27 cellular contexts compared by ENCODE assay signal in genomic region chr20:57513199-57513598, GRCh38. TPM values are rescaled to one million over a fixed set of nuclear protein-coding genes. Genes with fewer than 3 reads are reported as not detected.
A peak's percentile ranks its signal among the peaks of the same experiment; 100 is the strongest.
DNase-seq lines count a peak whose midpoint lies in the region; ATAC-seq and TF ChIP-seq lines count a peak whose summit lies in the region.
"Had no signal": no experiment of that assay in that cellular context is flagged by ENCODE, and none has a peak within 500 bp of the region (broad histone marks: within the 10 kb centered on the region; RNA-seq: fewer than 3 reads in every experiment).

No MANE protein-coding gene starts in this region.

- H3K4me3 Mint-ChIP-seq in natural killer cell: no peak overlapping the region
- H3K4me3 Mint-ChIP-seq: activated naive CD8-positive, alpha-beta T cell treated with anti-CD3 and anti-CD28 coated beads for 36 hours; CD4-positive, CD25-positive, alpha-beta regulatory T cell; HFFc6 had no signal

- no peaks in the 10 kb centered on the region for H3K36me3 ChIP-seq in left lung
- H3K36me3 ChIP-seq: lower lobe of right lung had no signal

- H3K27ac Mint-ChIP-seq in natural killer cell: no peak overlapping the region
- H3K27ac Mint-ChIP-seq: activated naive CD8-positive, alpha-beta T cell treated with anti-CD3 and anti-CD28 coated beads for 36 hours; CD4-positive, CD25-positive, alpha-beta regulatory T cell; HFFc6 had no signal

- TF ChIP-seq CTCF in epithelial cell of esophagus (IDR thresholded peaks at IDR 0.05; ENCODE audit: insufficient read depth, low read depth, low read length, missing control alignments): no peak
- TF ChIP-seq CTCF in left lung (IDR thresholded peaks at IDR 0.05): no peak
- TF ChIP-seq CTCF in natural killer cell (IDR thresholded peaks at IDR 0.05): no peak

- intact Hi-C loops in left lung (cut with DNase I): loop anchor here in 1 of 2 donors (10.0 kb wide), 1 partner anchor 702 kb away; no protein-coding TSS in a partner anchor
- intact Hi-C loops in natural killer cell (cut with micrococcal nuclease): loop anchor here (5.0 kb wide), 1 partner anchor 694 kb away; no protein-coding TSS in a partner anchor

- H3K27me3 ChIP-seq in left lung: peaks cover 0 to 23% of the 10 kb centered on the region in 2 donors

- DNase-seq in Caki2 (ENCODE audit: low read depth) (peak; percentile 41), M059J (ENCODE audit: low read depth) (peak; percentile 39), epithelial cell of esophagus (ENCODE audit: low read depth) (peak; percentile 17), left lung (no peak), natural killer cell (no peak), NCI-H1092 (lab: John Stamatoyannopoulos, UW) (no peak), HK-2 (ENCODE audit: unreplicated experiment) (no peak)
- no peak for DNase-seq in activated T-cell treated with anti-CD3 and anti-CD28 coated beads, Interleukin-2, amount 50 U/mL, for 48 hours
- DNase-seq: activated CD8-positive, alpha-beta memory T cell treated with anti-CD3 and anti-CD28 coated beads, Interleukin-2, amount 50 U/mL, for 4 hours; activated naive CD8-positive, alpha-beta T cell treated with anti-CD3 and anti-CD28 coated beads for 36 hours; CD4-positive, CD25-positive, alpha-beta regulatory T cell; erythroblast; HFFc6; lower lobe of right lung; NCI-H1092 treated with DMSO at 0.1 percent for 48 hours; NCI-H187 treated with DMSO at 0.1 percent for 48 hours; NCI-H345; NCI-H774; stimulated activated CD4-positive, alpha-beta T cell treated with anti-CD3 and anti-CD28 coated beads, Interleukin-15, amount 100 ng/mL, for 24 hours; stimulated activated naive CD8-positive, alpha-beta T cell treated with anti-CD3 and anti-CD28 coated beads, Interleukin-15, Interleukin-2, amounts not matched to agents 100 U/mL and 50 U/mL, for 24 hours; T-helper 9 cell had no signal

- no peaks in the 10 kb centered on the region for H3K9me3 Mint-ChIP-seq in natural killer cell
- H3K9me3 Mint-ChIP-seq: activated naive CD8-positive, alpha-beta T cell treated with anti-CD3 and anti-CD28 coated beads for 36 hours; CD4-positive, CD25-positive, alpha-beta regulatory T cell; HFFc6 had no signal

- H3K4me3 ChIP-seq in epithelial cell of esophagus (ENCODE audit: low read length) (no peak overlapping the region), left lung (no peak overlapping the region)
- H3K4me3 ChIP-seq: lower lobe of right lung had no signal

- H3K27ac ChIP-seq in left lung: no peak overlapping the region
- H3K27ac ChIP-seq: KMS-11, lower lobe of right lung had no signal

- in situ Hi-C loops in Caki2 (cut with HindIII; ENCODE audit: low pct_unique_long_range_greater_than_20kb, low sequenced_read_pairs): loop anchor here (10.0 kb wide), 1 partner anchor 672 kb away; no protein-coding TSS in a partner anchor

- no peaks in the 10 kb centered on the region for H3K9me3 ChIP-seq in left lung
- H3K9me3 ChIP-seq: lower lobe of right lung had no signal

- H3K4me1 ChIP-seq in left lung: peaks cover 0 to 7% of the 10 kb centered on the region in 2 donors

- H3K36me3 Mint-ChIP-seq in natural killer cell: no peaks in the 10 kb centered on the region
- H3K36me3 Mint-ChIP-seq: activated naive CD8-positive, alpha-beta T cell treated with anti-CD3 and anti-CD28 coated beads for 36 hours; CD4-positive, CD25-positive, alpha-beta regulatory T cell had no signal

- ATAC-seq in left lung (peak; percentile 2), natural killer cell (no peak)
- ATAC-seq: stimulated activated naive CD8-positive, alpha-beta T cell treated with anti-CD3 and anti-CD28 coated beads, Interleukin-15, Interleukin-2, amounts not matched to agents 100 U/mL and 50 U/mL, for 24 hours had no signal

- no peaks in the 10 kb centered on the region for H3K4me1 Mint-ChIP-seq in natural killer cell
- H3K4me1 Mint-ChIP-seq: activated naive CD8-positive, alpha-beta T cell treated with anti-CD3 and anti-CD28 coated beads for 36 hours had no signal

- H3K27me3 Mint-ChIP-seq in natural killer cell (ENCODE audit: low read depth in 2 of 2): peaks cover 19% of the 10 kb centered on the region in 2 donors

RNA-seq across cellular contexts. Expression of gene CTCFL, which starts 11.7 kb away (rescaled TPM):
- total RNA-seq in Caki2 (2014; rRNA removed; shearing (Covaris generic); ENCODE audit: low replicate concordance): not detected in 2 replicates
- total RNA-seq in M059J (2014; rRNA removed; shearing (Covaris generic)): not detected in 2 replicates
- total RNA-seq in left lung: not detected
- not detected for total RNA-seq in natural killer cell
- total RNA-seq: activated naive CD8-positive, alpha-beta T cell treated with anti-CD3 and anti-CD28 coated beads for 36 hours; CD4-positive, CD25-positive, alpha-beta regulatory T cell; cerebellum; glomerular endothelial cell; HFFc6; HT-29; lower lobe of right lung; posterior vena cava had no signal

RNA-seq across cellular contexts. Expression of gene PCK1, which starts 47.7 kb away (rescaled TPM):
- 0.96 and 1.0 TPM in 2 replicates for total RNA-seq in Caki2 (2014; rRNA removed; shearing (Covaris generic); ENCODE audit: low replicate concordance)
- not detected in 2 replicates for total RNA-seq in M059J (2014; rRNA removed; shearing (Covaris generic))
- not detected for total RNA-seq in left lung
- total RNA-seq in natural killer cell: not detected
- total RNA-seq: activated naive CD8-positive, alpha-beta T cell treated with anti-CD3 and anti-CD28 coated beads for 36 hours; CD4-positive, CD25-positive, alpha-beta regulatory T cell; G401; glomerular endothelial cell; HFFc6; lower lobe of right lung had no signal

Comparison
In these comparisons a context has a peak if more than half of its experiments do, and no peak if none do; other contexts are left out.
1. DNase-seq: peak in Caki2 (single experiment), M059J (single experiment) and epithelial cell of esophagus (single experiment); none in left lung (0 of 2), natural killer cell (single experiment), activated T-cell treated with anti-CD3 and anti-CD28 coated beads, Interleukin-2, amount 50 U/mL, for 48 hours (0 of 2), NCI-H1092 (single experiment) and HK-2 (single experiment).